18 cellular contexts compared by ENCODE assay signal in genomic region chr7:32524631-32525030, GRCh38. TPM values are rescaled to one million over a fixed set of nuclear protein-coding genes. Genes with fewer than 3 reads are reported as not detected.
DNase-seq lines count a peak whose midpoint lies in the region; ATAC-seq, FAIRE-seq and TF ChIP-seq lines count a peak whose summit lies in the region.
"Had no signal": no experiment of that assay in that cellular context is flagged by ENCODE, and none has a peak within 500 bp of the region (broad histone marks: within the 10 kb centered on the region; RNA-seq: fewer than 3 reads in every experiment).

No MANE protein-coding gene starts in this region.

- H3K9me3 ChIP-seq in CD8-positive, alpha-beta T cell (ENCODE audit: low read length): no peaks in the 10 kb centered on the region
- peaks cover 6% of the 10 kb centered on the region for H3K9me3 ChIP-seq in keratinocyte (ENCODE audit: control insufficient read depth, low read depth, low read length)

- H3K9me2 ChIP-seq in GM23338 (ENCODE audit: insufficient read depth): no peaks in the 10 kb centered on the region

- no peak for TF ChIP-seq CTCF in CD8-positive, alpha-beta T cell (IDR thresholded peaks at IDR 0.05)
- no peak for TF ChIP-seq CTCF in GM23338 (conservative IDR thresholded peaks at IDR 0.05; ENCODE audit: low read depth in 2 of 2)
- TF ChIP-seq CTCF in endothelial cell (IDR thresholded peaks at IDR 0.05; ENCODE audit: unreplicated experiment): no peak
- TF ChIP-seq CTCF in keratinocyte (optimal IDR thresholded peaks at IDR 0.05 in 1 of 3, IDR thresholded peaks at IDR 0.05 in 1 of 3, conservative IDR thresholded peaks at IDR 0.05 in 1 of 3; ENCODE audit: extremely low read depth in 1 of 3, insufficient read depth in 2 of 3, low read length in 3 of 3): no peak

- no peaks in the 10 kb centered on the region for H3K27me3 ChIP-seq in CD8-positive, alpha-beta T cell (ENCODE audit: insufficient read depth, low read length)
- no peaks in the 10 kb centered on the region for H3K27me3 ChIP-seq in GM23338 (ENCODE audit: insufficient read depth)
- no peaks in the 10 kb centered on the region for H3K27me3 ChIP-seq in keratinocyte (ENCODE audit: control insufficient read depth, extremely low read depth, insufficient read depth, low read length)

- no peaks in the 10 kb centered on the region for H3K27me3 Mint-ChIP-seq in CD8-positive, alpha-beta T cell (ENCODE audit: low read depth)
- H3K27me3 Mint-ChIP-seq in GM23338 (ENCODE audit: insufficient read depth, low read depth, poor library complexity): peaks cover 15% of the 10 kb centered on the region
- peaks cover 3% of the 10 kb centered on the region for H3K27me3 Mint-ChIP-seq in endothelial cell (ENCODE audit: unreplicated experiment)
- H3K27me3 Mint-ChIP-seq in immature natural killer cell (ENCODE audit: low read depth in 3 of 3): peaks cover 0 to 4% (median 3%) of the 10 kb centered on the region in 3 donors
- H3K27me3 Mint-ChIP-seq in activated T-cell treated with anti-CD3 and anti-CD28 coated beads, Interleukin-2, amount 50 U/mL, for 24 hours: no peaks in the 10 kb centered on the region
- H3K27me3 Mint-ChIP-seq: CD4-positive, alpha-beta memory T cell had no signal

- peaks cover 40% of the 10 kb centered on the region for H3K4me1 Mint-ChIP-seq in CD8-positive, alpha-beta T cell (ENCODE audit: low read depth)
- H3K4me1 Mint-ChIP-seq in GM23338 (peaks cover 44% of the 10 kb centered on the region), endothelial cell (ENCODE audit: unreplicated experiment) (peaks cover 43% of the 10 kb centered on the region), immature natural killer cell (peaks cover 47 to 86% of the 10 kb centered on the region in 2 donors)
- H3K4me1 Mint-ChIP-seq in activated T-cell treated with anti-CD3 and anti-CD28 coated beads, Interleukin-2, amount 50 U/mL, for 24 hours (ENCODE audit: low read depth): peaks cover 52% of the 10 kb centered on the region

- H3K36me3 ChIP-seq in CD8-positive, alpha-beta T cell (ENCODE audit: insufficient read depth, low read length): no peaks in the 10 kb centered on the region
- peaks cover 18% of the 10 kb centered on the region for H3K36me3 ChIP-seq in GM23338 (ENCODE audit: insufficient read depth)
- peaks cover 1 to 4% of the 10 kb centered on the region in 2 experiments for H3K36me3 ChIP-seq in keratinocyte (ENCODE audit: control insufficient read depth in 2 of 2, extremely low read depth in 1 of 2, insufficient read depth in 2 of 2, low read length in 2 of 2)

- no peak for DNase-seq in CD8-positive, alpha-beta T cell
- DNase-seq in GM23338 (ENCODE audit: low spot score): no peak
- no peak for DNase-seq in endothelial cell (ENCODE audit: low spot score)
- DNase-seq in keratinocyte (ENCODE audit: low read depth, low spot score): no peak
- no peak for DNase-seq in immature natural killer cell
- no peak for DNase-seq in NCI-H774 (lab: John Stamatoyannopoulos, UW)
- DNase-seq in activated T-cell treated with anti-CD3 and anti-CD28 coated beads, Interleukin-2, amount 50 U/mL, for 24 hours: no peak
- no peak for DNase-seq in HTR-8/SVneo (ENCODE audit: insufficient read length, low spot score)
- DNase-seq: C1 segment of cervical spinal cord; Caco-2; CD4-positive, alpha-beta memory T cell; DMS153; DND-41; H7; HCEC 1CT had no signal

- H4K20me1 ChIP-seq in GM23338 (replicated peaks; ENCODE audit: insufficient read depth) (peaks cover 15% of the 10 kb centered on the region), keratinocyte (ENCODE audit: control insufficient read depth, extremely low read depth, insufficient read depth, low read length) (no peaks in the 10 kb centered on the region)

- peaks cover 42% of the 10 kb centered on the region for H3K36me3 Mint-ChIP-seq in CD8-positive, alpha-beta T cell
- H3K36me3 Mint-ChIP-seq in GM23338 (ENCODE audit: low read depth) (peaks cover 48% of the 10 kb centered on the region), endothelial cell (ENCODE audit: low read depth, unreplicated experiment) (peaks cover 40% of the 10 kb centered on the region), immature natural killer cell (peaks cover 7 to 13% (median 12%) of the 10 kb centered on the region in 3 donors)
- H3K36me3 Mint-ChIP-seq in activated T-cell treated with anti-CD3 and anti-CD28 coated beads, Interleukin-2, amount 50 U/mL, for 24 hours (ENCODE audit: low read depth): peaks cover 62% of the 10 kb centered on the region

- no peak for ATAC-seq in CD8-positive, alpha-beta T cell
- no peak for ATAC-seq in GM23338

- H3K4me2 ChIP-seq in GM23338: peak overlapping the region; percentile 56; the same call in 1 of the 2 replicates
- H3K4me2 ChIP-seq in keratinocyte (ENCODE audit: control insufficient read depth, extremely low read depth, insufficient read depth, low read depth, low read length): no peak overlapping the region

- H3K4me3 ChIP-seq in CD8-positive, alpha-beta T cell (ENCODE audit: low read depth, low read length): no peak overlapping the region
- H3K4me3 ChIP-seq in GM23338 (no peak overlapping the region), keratinocyte (ENCODE audit: control insufficient read depth in 2 of 3, extremely low read depth in 1 of 3, insufficient read depth in 2 of 3, low read depth in 1 of 3, low read length in 3 of 3) (no peak overlapping the region)

- no peaks in the 10 kb centered on the region for H3K4me1 ChIP-seq in CD8-positive, alpha-beta T cell (ENCODE audit: insufficient read depth, low read length)
- peaks cover 46% of the 10 kb centered on the region for H3K4me1 ChIP-seq in GM23338 (ENCODE audit: insufficient read depth)
- peaks cover 11% of the 10 kb centered on the region for H3K4me1 ChIP-seq in keratinocyte (ENCODE audit: control insufficient read depth, extremely low read depth, insufficient read depth, low read length)
- H3K4me1 ChIP-seq: Caco-2 had no signal

- H3K9me1 ChIP-seq in keratinocyte (ENCODE audit: control insufficient read depth, extremely low read depth, insufficient read depth, low read length): no peaks in the 10 kb centered on the region

- dilution Hi-C loops in keratinocyte (cut with MboI; ENCODE audit: extremely low pct_ligation_motif_present, low sequenced_read_pairs): no loop called here

- peaks cover 4% of the 10 kb centered on the region for H3K9me3 Mint-ChIP-seq in CD8-positive, alpha-beta T cell
- H3K9me3 Mint-ChIP-seq in GM23338: peaks cover 35% of the 10 kb centered on the region
- H3K9me3 Mint-ChIP-seq in endothelial cell (ENCODE audit: unreplicated experiment): peaks cover 11% of the 10 kb centered on the region
- H3K9me3 Mint-ChIP-seq in immature natural killer cell: peaks cover 0 to 12% (median 3%) of the 10 kb centered on the region in 6 donors
- peaks cover 19% of the 10 kb centered on the region for H3K9me3 Mint-ChIP-seq in activated T-cell treated with anti-CD3 and anti-CD28 coated beads, Interleukin-2, amount 50 U/mL, for 24 hours

- no peak overlapping the region for H3K4me3 Mint-ChIP-seq in CD8-positive, alpha-beta T cell
- H3K4me3 Mint-ChIP-seq in GM23338 (no peak overlapping the region), endothelial cell (ENCODE audit: unreplicated experiment) (no peak overlapping the region), immature natural killer cell (no peak overlapping the region)
- H3K4me3 Mint-ChIP-seq in activated T-cell treated with anti-CD3 and anti-CD28 coated beads, Interleukin-2, amount 50 U/mL, for 24 hours: no peak overlapping the region
- H3K4me3 Mint-ChIP-seq: CD4-positive, alpha-beta memory T cell had no signal

- H3F3A ChIP-seq in GM23338 (replicated peaks; ENCODE audit: low read depth): no peaks in the 10 kb centered on the region

- FAIRE-seq in keratinocyte (lab: Jason Lieb, UNC): peak; percentile 26
- no peak for FAIRE-seq in HTR-8/SVneo (lab: Jason Lieb, UNC)
- FAIRE-seq: G401.6, GM12892, H1 had no signal

- intact Hi-C loops in CD8-positive, alpha-beta T cell (cut with DNase I, micrococcal nuclease): no loop called here

- H3K27ac ChIP-seq in CD8-positive, alpha-beta T cell (ENCODE audit: low read depth, low read length): no peak overlapping the region
- no peak overlapping the region for H3K27ac ChIP-seq in GM23338 (ENCODE audit: low read depth)
- no peak overlapping the region for H3K27ac ChIP-seq in keratinocyte (ENCODE audit: control insufficient read depth, insufficient read depth, low read length)

- CTCF ChIA-PET in CD8-positive, alpha-beta T cell (lab: Charles Lee): no interaction called here

- no peak overlapping the region for H2AFZ ChIP-seq in GM23338
- no peak overlapping the region for H2AFZ ChIP-seq in keratinocyte (ENCODE audit: control insufficient read depth, low read length)

- H3K27ac Mint-ChIP-seq in CD8-positive, alpha-beta T cell: peak overlapping the region; percentile 7
- no peak overlapping the region; the same call in 1 of the 2 replicates for H3K27ac Mint-ChIP-seq in GM23338
- H3K27ac Mint-ChIP-seq in endothelial cell (ENCODE audit: unreplicated experiment): peak overlapping the region; percentile 90
- H3K27ac Mint-ChIP-seq in immature natural killer cell: no peak overlapping the region
- H3K27ac Mint-ChIP-seq in activated T-cell treated with anti-CD3 and anti-CD28 coated beads, Interleukin-2, amount 50 U/mL, for 24 hours: no peak overlapping the region

- POLR2A ChIA-PET in CD8-positive, alpha-beta T cell (lab: Charles Lee): no interaction called here

- no peak overlapping the region for H3K9ac ChIP-seq in keratinocyte (ENCODE audit: control insufficient read depth, extremely low read depth, insufficient read depth, low read length)

- H3K79me2 ChIP-seq in GM23338 (replicated peaks; ENCODE audit: insufficient read depth) (peaks cover 88% of the 10 kb centered on the region), keratinocyte (ENCODE audit: control insufficient read depth, insufficient read depth, low read length) (peaks cover 41% of the 10 kb centered on the region)

RNA-seq across cellular contexts. Expression of gene AVL9, which starts 29.3 kb away (rescaled TPM):
- total RNA-seq in CD8-positive, alpha-beta T cell: 10 to 100 TPM; 22.4 to 24.7 TPM
- total RNA-seq in GM23338 (2014; rRNA removed; shearing (Covaris generic)): 33.8 and 35.0 TPM in 2 replicates
- 13.1 and 14.3 TPM in 2 replicates for polyA plus RNA-seq in GM23338 (2016; fragmentation: Nextera tagmentation; extraction: Ambion mirVana)
- 43.7 TPM for total RNA-seq in endothelial cell (ENCODE audit: unreplicated experiment)
- polyA plus RNA-seq in keratinocyte: 15.3 to 22.2 TPM (median 17.1 TPM) in 3 replicates
- 31.8 TPM for polyA plus RNA-seq in keratinocyte (2011; ENCODE audit: low read depth)
- polyA plus RNA-seq in keratinocyte (2011; cell fraction: cytosol; rRNA removed): 10.0 and 18.7 TPM in 2 replicates
- 26.7 and 27.3 TPM in 2 replicates for polyA plus RNA-seq in keratinocyte (2011; cell fraction: nucleus; rRNA removed)
- polyA plus RNA-seq in keratinocyte (2012; ENCODE audit: low replicate concordance): 16.3 and 18.4 TPM in 2 replicates
- polyA minus RNA-seq in keratinocyte: 23.0 to 37.4 TPM (median 31.4 TPM) in 3 replicates
- polyA minus RNA-seq in keratinocyte (2011; cell fraction: cytosol; rRNA and poly(A)+ RNA removed): 9.8 TPM
- polyA minus RNA-seq in keratinocyte (2011; cell fraction: nucleus; rRNA and poly(A)+ RNA removed): 21.9 and 32.0 TPM in 2 replicates
- polyA plus RNA-seq in immature natural killer cell: 10 to 100 TPM in 1 of 3 donors, 1 to 10 TPM in 2; 8.4 to 14.5 (median 9.3) TPM

RNA-seq across cellular contexts. Expression of gene LSM5, which starts 34.5 kb away (rescaled TPM):
- total RNA-seq in CD8-positive, alpha-beta T cell: 10 to 100 TPM; 32.1 to 38.6 TPM
- total RNA-seq in GM23338 (2014; rRNA removed; shearing (Covaris generic)): 56.6 and 59.5 TPM in 2 replicates
- polyA plus RNA-seq in GM23338 (2016; fragmentation: Nextera tagmentation; extraction: Ambion mirVana): 469 and 513 TPM in 2 replicates
- total RNA-seq in endothelial cell (ENCODE audit: unreplicated experiment): 50.5 TPM
- polyA plus RNA-seq in keratinocyte: 27.0 to 90.2 TPM (median 35.1 TPM) in 3 replicates
- 35.6 TPM for polyA plus RNA-seq in keratinocyte (2011; ENCODE audit: low read depth)
- 43.1 and 56.6 TPM in 2 replicates for polyA plus RNA-seq in keratinocyte (2011; cell fraction: cytosol; rRNA removed)
- 10.3 and 29.9 TPM in 2 replicates for polyA plus RNA-seq in keratinocyte (2011; cell fraction: nucleus; rRNA removed)
- polyA plus RNA-seq in keratinocyte (2012; ENCODE audit: low replicate concordance): 42.2 and 61.6 TPM in 2 replicates
- polyA minus RNA-seq in keratinocyte: 0.43 to 12.3 TPM (median 4.2 TPM) in 3 replicates
- polyA minus RNA-seq in keratinocyte (2011; cell fraction: cytosol; rRNA and poly(A)+ RNA removed): 9.6 TPM
- 2.4 and 2.9 TPM in 2 replicates for polyA minus RNA-seq in keratinocyte (2011; cell fraction: nucleus; rRNA and poly(A)+ RNA removed)
- 10 to 100 TPM; 79.3 to 87.8 (median 80.6) TPM for polyA plus RNA-seq in immature natural killer cell

Comparison
In these comparisons a context has a peak if more than half of its experiments do, and no peak if none do; other contexts are left out.
1. H3K27ac Mint-ChIP-seq: peak in CD8-positive, alpha-beta T cell (single experiment) and endothelial cell (single experiment); none in GM23338 (single experiment), immature natural killer cell (0 of 6) and activated T-cell treated with anti-CD3 and anti-CD28 coated beads, Interleukin-2, amount 50 U/mL, for 24 hours (single experiment).